Comparison of ENCODE assay signal across 21 cellular contexts in the genomic region with DNA sequence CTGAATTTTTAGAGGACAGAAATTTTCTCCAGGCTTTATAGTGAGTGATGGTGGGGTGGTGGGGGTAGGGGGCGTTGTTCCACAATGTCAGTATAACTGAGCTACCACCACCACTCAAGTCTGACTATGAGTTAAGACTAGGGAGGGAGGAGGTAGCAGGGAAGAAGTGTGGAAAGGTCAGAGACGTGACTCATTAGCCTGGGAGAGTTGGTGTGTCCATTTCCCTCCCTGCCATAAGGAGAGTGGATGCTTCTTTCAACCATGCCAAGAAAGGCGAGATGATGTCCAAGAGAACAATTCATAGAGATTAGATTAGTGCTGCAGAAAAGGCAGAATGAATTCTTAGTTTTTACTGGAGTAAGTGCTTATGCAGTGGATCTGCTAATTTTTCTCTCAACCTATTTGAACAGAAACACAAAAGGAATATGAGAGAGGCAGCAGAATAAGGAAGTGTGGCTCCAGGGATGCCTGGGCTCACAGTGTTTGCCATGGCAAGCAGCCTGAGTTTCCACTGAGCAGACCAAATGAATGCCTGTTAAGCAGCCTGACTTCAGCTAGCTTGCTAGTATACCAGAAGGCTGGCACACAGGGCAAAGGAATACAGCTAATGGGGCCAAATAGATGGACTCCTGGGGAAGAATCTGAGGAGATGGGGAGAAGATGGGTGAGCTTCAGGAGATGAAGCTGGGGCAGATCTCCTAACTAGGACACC.
A peak's percentile ranks its signal among the peaks of the same experiment; 100 is the strongest.
DNase-seq lines count a peak whose midpoint lies in the region.
"Had no signal": no experiment of that assay in that cellular context is flagged by ENCODE, and none has a peak within 500 bp of the region (broad histone marks: within the 10 kb centered on the region; RNA-seq: fewer than 3 reads in every experiment).

No MANE protein-coding gene starts in this region.

- in situ Hi-C loops in HAP-1 (cut with MboI; ENCODE audit: low sequenced_read_pairs), result no loop called here

- DNase-seq in ELR (ENCODE audit: low read depth) (peak; percentile 18), NCI-H2196 (lab: John Stamatoyannopoulos, UW; ENCODE audit: unreplicated experiment) (peak; percentile 36), cerebellum (ENCODE audit: low spot score) (peak; percentile 59), pons (ENCODE audit: low spot score) (peak; percentile 4), HAP-1 (ENCODE audit: low spot score in 2 of 2) (no peak), NK-92 (lab: John Stamatoyannopoulos, UW; ENCODE audit: unreplicated experiment) (no peak), NCI-H1048 (lab: John Stamatoyannopoulos, UW) (no peak)
- DNase-seq in activated CD8-positive, alpha-beta memory T cell treated with anti-CD3 and anti-CD28 coated beads for 24 hours, result no peak
- DNase-seq: activated CD4-positive, alpha-beta T cell treated with anti-CD3 and anti-CD28 coated beads, Interleukin-2, amount 50 U/mL, for 48 hours; activated gamma-delta T cell treated with Interleukin-2 at 50 U/mL for 16 hours; caudate nucleus; CD8-positive, alpha-beta memory T cell; mammary epithelial cell; NCI-H2029 treated with DMSO at 0.1 percent for 48 hours; NCI-H510A; spleen; stimulated activated CD4-positive, alpha-beta T cell treated with anti-CD3 and anti-CD28 coated beads, Interleukin-4, amount 100 ng/mL, for 24 hours; stimulated activated naive CD4-positive, alpha-beta T cell treated with Interleukin-2 at 50 U/mL for 16 hours; T-helper 9 cell; tibial artery had no signal

- no peaks in the 10 kb centered on the region for H3K27me3 ChIP-seq in HAP-1 (ENCODE audit: low read depth)
- H3K27me3 ChIP-seq: dorsolateral prefrontal cortex, spleen, tibial artery had no signal

- no peaks in the 10 kb centered on the region for H3K36me3 ChIP-seq in HAP-1 (replicated peaks)
- H3K36me3 ChIP-seq: spleen, tibial artery had no signal

- H3K4me3 ChIP-seq in HAP-1, result no peak overlapping the region
- H3K4me3 ChIP-seq: dorsolateral prefrontal cortex, spleen, tibial artery had no signal

- H3K4me1 ChIP-seq in HAP-1, result no peaks in the 10 kb centered on the region
- H3K4me1 ChIP-seq: spleen had no signal

- H3K9me3 ChIP-seq in HAP-1, result peaks cover 8% of the 10 kb centered on the region
- H3K9me3 ChIP-seq: spleen, tibial artery had no signal

Comparison
In these comparisons a context has a peak if more than half of its experiments do, and no peak if none do; other contexts are left out.
1. DNase-seq: peak in ELR (single experiment), NCI-H2196 (single experiment), cerebellum (single experiment) and pons (single experiment); none in activated CD8-positive, alpha-beta memory T cell treated with anti-CD3 and anti-CD28 coated beads for 24 hours (single experiment), HAP-1 (0 of 2), NK-92 (single experiment) and NCI-H1048 (single experiment).